24 cellular contexts compared by ENCODE assay signal in the genomic region with DNA sequence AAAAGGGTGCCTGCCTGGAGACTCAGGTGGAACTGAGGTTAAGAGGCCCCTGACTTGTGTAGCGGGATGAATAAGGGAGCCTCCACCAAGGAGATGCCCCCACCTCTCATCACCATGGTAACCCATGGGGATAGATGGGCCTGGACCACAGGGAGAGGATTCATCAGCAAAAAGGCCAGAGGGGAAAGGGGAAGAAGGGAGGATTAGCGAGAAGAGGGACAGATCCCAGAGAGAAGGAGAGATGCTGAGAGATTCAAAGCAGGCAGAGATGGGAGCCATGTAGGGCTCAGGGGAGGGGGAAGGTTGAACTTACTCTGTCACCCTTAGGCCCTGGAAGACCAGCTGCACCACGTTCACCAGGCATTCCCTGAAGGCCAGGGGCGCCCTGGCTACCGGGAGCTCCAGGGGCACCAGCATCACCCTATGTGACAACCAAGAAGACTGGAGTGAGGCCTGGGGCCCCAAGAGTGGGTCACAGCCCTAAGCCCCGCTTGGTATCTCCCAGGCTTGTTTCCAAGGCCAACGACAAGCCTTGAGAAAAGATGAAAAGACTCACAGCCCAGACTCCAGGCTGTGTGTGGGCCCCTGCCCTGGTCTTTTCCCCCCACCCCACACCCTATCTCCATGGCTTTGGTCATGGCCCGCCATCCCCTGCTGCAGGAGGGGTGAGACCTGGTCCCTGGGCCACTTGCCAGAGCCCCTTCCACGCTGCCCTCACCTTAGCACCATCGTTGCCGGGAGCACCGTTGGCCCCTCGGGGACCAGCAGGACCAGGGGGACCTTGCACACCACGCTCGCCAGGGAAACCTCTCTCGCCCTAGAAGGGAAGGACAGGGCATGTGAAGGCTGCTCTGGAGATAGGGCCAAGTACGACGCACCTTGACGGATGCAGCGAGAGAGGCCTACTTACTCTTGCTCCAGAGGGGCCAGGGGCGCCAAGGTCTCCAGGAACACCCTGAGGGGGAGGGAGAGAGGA. TPM values are rescaled to one million over a fixed set of nuclear protein-coding genes. Genes with fewer than 3 reads are reported as not detected.
DNase-seq lines count a peak whose midpoint lies in the region; ATAC-seq and TF ChIP-seq lines count a peak whose summit lies in the region.
"Had no signal": no experiment of that assay in that cellular context is flagged by ENCODE, and none has a peak within 500 bp of the region (broad histone marks: within the 10 kb centered on the region; RNA-seq: fewer than 3 reads in every experiment).

No MANE protein-coding gene starts in this region.

- H3K36me3 ChIP-seq in ascending aorta: peaks cover 91 to 96% of the 10 kb centered on the region in 2 donors

- no peak overlapping the region for H3K4me3 Mint-ChIP-seq in stimulated activated effector memory CD8-positive, alpha-beta T cell treated with anti-CD3 and anti-CD28 coated beads, Interleukin-12 subunit alpha, Interleukin-12 subunit beta, amount 100 ng/mL, for 72 hours
- H3K4me3 Mint-ChIP-seq: activated naive CD8-positive, alpha-beta T cell treated with anti-CD3 and anti-CD28 coated beads, Interleukin-2, amount 10 ng/mL, durations not matched to agents 7 days and 5 days; activated T-helper 1 cell treated with anti-CD3 and anti-CD28 coated beads, Interleukin-12 subunit alpha, Interleukin-12 subunit beta, Interleukin-2, Interleukin-4 antibody, amounts not matched to agents 30 ng/mL and 10 ng/mL and 1 ng/mL, durations not matched to agents 14 hours and 24 hours and 36 hours; CD14-positive monocyte had no signal

- no peak for ATAC-seq in stimulated activated effector memory CD8-positive, alpha-beta T cell treated with anti-CD3 and anti-CD28 coated beads, Interleukin-12 subunit alpha, Interleukin-12 subunit beta, amount 100 ng/mL, for 72 hours
- no peak for ATAC-seq in GM19324 (IDR thresholded peaks at IDR 0.05; ENCODE audit: low FRiP score, unreplicated experiment)
- ATAC-seq: HCT116, left lobe of liver had no signal

- DNase-seq in EH (ENCODE audit: low read depth): peak; percentile 88
- no peak for DNase-seq in ascending aorta (ENCODE audit: low spot score in 2 of 2)
- DNase-seq in foreskin fibroblast: peak in 1 of 2 donors; percentile 55
- DNase-seq in stimulated activated effector memory CD8-positive, alpha-beta T cell treated with anti-CD3 and anti-CD28 coated beads, Interleukin-12 subunit alpha, Interleukin-12 subunit beta, amount 100 ng/mL, for 72 hours (ENCODE audit: low spot score in 2 of 2): no peak
- no peak for DNase-seq in NCI-H524 (lab: John Stamatoyannopoulos, UW)
- no peak for DNase-seq in NCI-H446 treated with DMSO at 0.1 percent for 48 hours (lab: John Stamatoyannopoulos, UW)
- no peak for DNase-seq in NCI-H82 treated with DMSO at 0.1 percent for 48 hours (lab: John Stamatoyannopoulos, UW; ENCODE audit: unreplicated experiment)
- DNase-seq: activated naive CD8-positive, alpha-beta T cell treated with anti-CD3 and anti-CD28 coated beads, Interleukin-2, amount 10 ng/mL, durations not matched to agents 7 days and 5 days; DMS 273 treated with DMSO at 0.1 percent for 48 hours; effector memory CD4-positive, alpha-beta T cell; NCI-H1417; NCI-H2227 treated with DMSO at 0.1 percent for 48 hours; NK-92 treated with Interleukin-12 subunit alpha and Interleukin-12 subunit beta, amount 100 ng/mL, for 24 hours; stimulated activated CD4-positive, alpha-beta T cell treated with anti-CD3 and anti-CD28 coated beads, Interleukin-4, amount 100 ng/mL, for 4 hours; stimulated activated CD8-positive, alpha-beta memory T cell treated with anti-CD3 and anti-CD28 coated beads, Interleukin-4, amount 100 ng/mL, for 48 hours; T-helper 1 cell; testis; WERI-Rb-1 had no signal

- intact Hi-C loops in ascending aorta (cut with DNase I): no loop called here

- peaks cover 3 to 20% of the 10 kb centered on the region in 2 donors for H3K4me1 ChIP-seq in ascending aorta
- H3K4me1 ChIP-seq: testis had no signal

- H3K27me3 ChIP-seq in ascending aorta: no peaks in the 10 kb centered on the region
- H3K27me3 ChIP-seq: testis had no signal

- H3K9me3 ChIP-seq in ascending aorta: no peaks in the 10 kb centered on the region
- H3K9me3 ChIP-seq: testis had no signal

- no peaks in the 10 kb centered on the region for H3K36me3 Mint-ChIP-seq in stimulated activated effector memory CD8-positive, alpha-beta T cell treated with anti-CD3 and anti-CD28 coated beads, Interleukin-12 subunit alpha, Interleukin-12 subunit beta, amount 100 ng/mL, for 72 hours
- H3K36me3 Mint-ChIP-seq: activated naive CD8-positive, alpha-beta T cell treated with anti-CD3 and anti-CD28 coated beads, Interleukin-2, amount 10 ng/mL, durations not matched to agents 7 days and 5 days; CD14-positive monocyte had no signal

- H3K9me3 Mint-ChIP-seq in stimulated activated effector memory CD8-positive, alpha-beta T cell treated with anti-CD3 and anti-CD28 coated beads, Interleukin-12 subunit alpha, Interleukin-12 subunit beta, amount 100 ng/mL, for 72 hours: no peaks in the 10 kb centered on the region
- H3K9me3 Mint-ChIP-seq: activated naive CD8-positive, alpha-beta T cell treated with anti-CD3 and anti-CD28 coated beads, Interleukin-2, amount 10 ng/mL, durations not matched to agents 7 days and 5 days; activated T-helper 1 cell treated with anti-CD3 and anti-CD28 coated beads, Interleukin-12 subunit alpha, Interleukin-12 subunit beta, Interleukin-2, Interleukin-4 antibody, amounts not matched to agents 30 ng/mL and 10 ng/mL and 1 ng/mL, durations not matched to agents 14 hours and 24 hours and 36 hours; CD14-positive monocyte had no signal

- TF ChIP-seq CTCF in ascending aorta (IDR thresholded peaks at IDR 0.05) (no peak), foreskin fibroblast (IDR thresholded peaks at IDR 0.05; ENCODE audit: low read depth, low read length) (no peak)

- H3K4me1 Mint-ChIP-seq in stimulated activated effector memory CD8-positive, alpha-beta T cell treated with anti-CD3 and anti-CD28 coated beads, Interleukin-12 subunit alpha, Interleukin-12 subunit beta, amount 100 ng/mL, for 72 hours: no peaks in the 10 kb centered on the region
- H3K4me1 Mint-ChIP-seq: activated naive CD8-positive, alpha-beta T cell treated with anti-CD3 and anti-CD28 coated beads, Interleukin-2, amount 10 ng/mL, durations not matched to agents 7 days and 5 days; CD14-positive monocyte had no signal

- H3K27ac ChIP-seq in ascending aorta: peak overlapping the region; percentile 97 to 99
- H3K27ac ChIP-seq: RWPE1, testis, WERI-Rb-1 had no signal

- H3K4me3 ChIP-seq in ascending aorta (no peak overlapping the region), foreskin fibroblast (ENCODE audit: low read depth in 1 of 2, low read length in 2 of 2) (peak overlapping the region; percentile 2 to 99)
- H3K4me3 ChIP-seq: testis had no signal

- H3K27ac Mint-ChIP-seq in stimulated activated effector memory CD8-positive, alpha-beta T cell treated with anti-CD3 and anti-CD28 coated beads, Interleukin-12 subunit alpha, Interleukin-12 subunit beta, amount 100 ng/mL, for 72 hours: peak overlapping the region; percentile 74
- H3K27ac Mint-ChIP-seq: activated naive CD8-positive, alpha-beta T cell treated with anti-CD3 and anti-CD28 coated beads, Interleukin-2, amount 10 ng/mL, durations not matched to agents 7 days and 5 days; activated T-helper 1 cell treated with anti-CD3 and anti-CD28 coated beads, Interleukin-12 subunit alpha, Interleukin-12 subunit beta, Interleukin-2, Interleukin-4 antibody, amounts not matched to agents 30 ng/mL and 10 ng/mL and 1 ng/mL, durations not matched to agents 14 hours and 24 hours and 36 hours had no signal

RNA-seq across cellular contexts. Expression of a gene that starts 10.1 kb away (rescaled TPM):
- 547 TPM for total RNA-seq in ascending aorta

RNA-seq across cellular contexts. Expression of a gene that starts 25.6 kb away (rescaled TPM):
- 78.5 TPM for total RNA-seq in ascending aorta
- total RNA-seq: activated naive CD8-positive, alpha-beta T cell treated with anti-CD3 and anti-CD28 coated beads, Interleukin-2, amount 10 ng/mL, durations not matched to agents 7 days and 5 days had no signal

RNA-seq across cellular contexts. Expression of a gene that starts 40.9 kb away (rescaled TPM):
- total RNA-seq in ascending aorta: 63.5 TPM

Comparison
In these comparisons a context has a peak if more than half of its experiments do, and no peak if none do; other contexts are left out.
1. H3K4me3 ChIP-seq: peak in foreskin fibroblast (2 of 2); none in ascending aorta (0 of 2).